1 cellular context compared by ENCODE assay signal in genomic region chr20:8172191-8172590, GRCh38.
TF ChIP-seq lines count a peak whose summit lies in the region.

No MANE protein-coding gene starts in this region.

TF ChIP-seq in HepG2, 621 proteins besides CTCF, POLR2A, EP300 and RAD21 (continued from another document):
- no peak for TF ChIP-seq ZNF414 (CRISPR knock-in tag; IDR thresholded peaks at IDR 0.05)
- 0 out of 2 replicates have a peak, but pooled peaks have one; percentile 28 for TF ChIP-seq MAFF (IDR thresholded peaks at IDR 0.05; ENCODE audit: low read depth, low read length)
- no peak for TF ChIP-seq ZNF576 (CRISPR knock-in tag; IDR thresholded peaks at IDR 0.05)
